23 cellular contexts compared by ENCODE assay signal in genomic region chr1:66237722-66238479, GRCh38.
DNase-seq lines count a peak whose midpoint lies in the region; ATAC-seq lines count a peak whose summit lies in the region.
"Had no signal": no experiment of that assay in that cellular context is flagged by ENCODE, and none has a peak within 500 bp of the region (broad histone marks: within the 10 kb centered on the region; RNA-seq: fewer than 3 reads in every experiment).

No MANE protein-coding gene starts in this region.

- ATAC-seq in esophagus mucosa = peak; percentile 59
- no peak for ATAC-seq in HG02759 (IDR thresholded peaks at IDR 0.05; ENCODE audit: unreplicated experiment)
- ATAC-seq in GM18909 (IDR thresholded peaks at IDR 0.05; ENCODE audit: poor library complexity, unreplicated experiment) = no peak
- ATAC-seq: gastroesophageal sphincter; lower lobe of right lung; naive thymus-derived CD4-positive, alpha-beta T cell; WTC11 had no signal

- no peaks in the 10 kb centered on the region for H3K36me3 Mint-ChIP-seq in immature natural killer cell
- H3K36me3 Mint-ChIP-seq: activated naive CD8-positive, alpha-beta T cell; WTC11 had no signal

- DNase-seq in DMS53 treated with DMSO at 0.1 percent for 48 hours (lab: John Stamatoyannopoulos, UW; ENCODE audit: unreplicated experiment) (peak; percentile 72), NCI-H2171 treated with DMSO at 0.1 percent for 48 hours (lab: John Stamatoyannopoulos, UW) (peak; percentile 45), renal cortical epithelial cell (ENCODE audit: low read depth) (peak; percentile 29), immature natural killer cell (no peak)
- DNase-seq: activated CD4-positive, alpha-beta T cell treated with anti-CD3 and anti-CD28 coated beads, Interleukin-2, amount 10 ng/mL, durations not matched to agents 24 days and 14 days; activated effector memory CD4-positive, alpha-beta T cell treated with Interleukin-2 at 50 U/mL for 16 hours; activated T-cell treated with anti-CD3 and anti-CD28 coated beads, Interleukin-2, amount 50 U/mL, for 1 hour; DND-41; lower lobe of right lung; naive thymus-derived CD4-positive, alpha-beta T cell; NCI-H2081; NCI-H345; NCI-H69; nucleus accumbens; SJCRH30; stimulated activated CD4-positive, alpha-beta T cell treated with anti-CD3 and anti-CD28 coated beads, Interleukin-15, amount 100 ng/mL, for 24 hours; stimulated activated CD4-positive, alpha-beta T cell treated with anti-CD3 and anti-CD28 coated beads, Interleukin-4, amount 100 ng/mL, for 4 hours had no signal

- H3K27me3 Mint-ChIP-seq in immature natural killer cell (ENCODE audit: low read depth in 3 of 3) = peaks cover 0 to 7% (median 3%) of the 10 kb centered on the region in 3 donors

- H3K27ac Mint-ChIP-seq in immature natural killer cell = no peak overlapping the region
- H3K27ac Mint-ChIP-seq: activated CD4-positive, alpha-beta T cell treated with anti-CD3 and anti-CD28 coated beads, Interleukin-2, amount 10 ng/mL, durations not matched to agents 24 days and 14 days; activated naive CD8-positive, alpha-beta T cell; naive thymus-derived CD4-positive, alpha-beta T cell; WTC11 had no signal

- H3K4me3 Mint-ChIP-seq in immature natural killer cell = no peak overlapping the region
- H3K4me3 Mint-ChIP-seq: activated CD4-positive, alpha-beta T cell treated with anti-CD3 and anti-CD28 coated beads, Interleukin-2, amount 10 ng/mL, durations not matched to agents 24 days and 14 days; activated naive CD8-positive, alpha-beta T cell; naive thymus-derived CD4-positive, alpha-beta T cell; WTC11 had no signal

- H3K9me3 Mint-ChIP-seq in immature natural killer cell = peaks cover 0 to 1% (median 0%) of the 10 kb centered on the region in 6 donors
- H3K9me3 Mint-ChIP-seq: activated CD4-positive, alpha-beta T cell treated with anti-CD3 and anti-CD28 coated beads, Interleukin-2, amount 10 ng/mL, durations not matched to agents 24 days and 14 days; WTC11 had no signal

- H3K4me1 Mint-ChIP-seq in immature natural killer cell = no peaks in the 10 kb centered on the region

Comparison
In these comparisons a context has a peak if more than half of its experiments do, and no peak if none do; other contexts are left out.
1. DNase-seq: peak in DMS53 treated with DMSO at 0.1 percent for 48 hours (single experiment), NCI-H2171 treated with DMSO at 0.1 percent for 48 hours (single experiment) and renal cortical epithelial cell (single experiment); none in immature natural killer cell (0 of 3).